Comparison of ENCODE assay signal across 13 cellular contexts in genomic region chr7:155767562-155768437, GRCh38. TPM values are rescaled to one million over a fixed set of nuclear protein-coding genes. Genes with fewer than 3 reads are reported as not detected.
A peak's percentile ranks its signal among the peaks of the same experiment; 100 is the strongest.
DNase-seq lines count a peak whose midpoint lies in the region; ATAC-seq, FAIRE-seq and TF ChIP-seq lines count a peak whose summit lies in the region.
"Had no signal": no experiment of that assay in that cellular context is flagged by ENCODE, and none has a peak within 500 bp of the region (broad histone marks: within the 10 kb centered on the region; RNA-seq: fewer than 3 reads in every experiment).

No MANE protein-coding gene starts in this region.

- DNase-seq in SK-N-SH: no peak
- no peak for DNase-seq in astrocyte (ENCODE audit: low read depth)
- no peak for DNase-seq in memory B cell (ENCODE audit: low spot score in 2 of 2)
- no peak for DNase-seq in HPDE6-E6E7 (ENCODE audit: extremely low spot score)
- no peak for DNase-seq in nucleus accumbens (lab: John Stamatoyannopoulos, UW)
- DNase-seq: NCI-H2081 treated with DMSO at 0.1 percent for 48 hours, upper lobe of right lung had no signal

- H3K79me2 ChIP-seq in SK-N-SH (ENCODE audit: insufficient read depth) (peaks cover 4% of the 10 kb centered on the region; the same call in 1 of the 2 replicates), astrocyte (ENCODE audit: insufficient read depth, low read length) (peaks cover 4% of the 10 kb centered on the region)

- H4K20me1 ChIP-seq in SK-N-SH (ENCODE audit: insufficient read depth): peaks cover 31% of the 10 kb centered on the region
- peaks cover 63% of the 10 kb centered on the region for H4K20me1 ChIP-seq in astrocyte (ENCODE audit: insufficient read depth, low read length)

- H3K4me3 ChIP-seq in SK-N-SH (ENCODE audit: low read depth in 2 of 2, low read length in 1 of 2): peak overlapping the region in 1 of 2 experiments; percentile 4; a peak in 1 of 4 replicates
- no peak overlapping the region for H3K4me3 ChIP-seq in astrocyte (ENCODE audit: insufficient read depth, low read depth, low read length)
- H3K4me3 ChIP-seq: upper lobe of right lung had no signal

- peaks cover 9% of the 10 kb centered on the region for H3F3A ChIP-seq in SK-N-SH (replicated peaks; ENCODE audit: insufficient read depth)

- no peak overlapping the region for H3K9ac ChIP-seq in SK-N-SH
- H3K9ac ChIP-seq in astrocyte (ENCODE audit: low read length): no peak overlapping the region

- no peak for TF ChIP-seq CTCF in SK-N-SH (IDR thresholded peaks at IDR 0.05)
- peak; percentile 5 for TF ChIP-seq CTCF in astrocyte (IDR thresholded peaks at IDR 0.05; ENCODE audit: insufficient read depth, low read depth, low read length)

- H3K36me3 ChIP-seq in SK-N-SH (replicated peaks in 1 of 2; ENCODE audit: control insufficient read depth in 1 of 2, insufficient read depth in 2 of 2, low read length in 1 of 2) (peaks cover 33 to 91% of the 10 kb centered on the region in 2 experiments), KOPT-K1 (ENCODE audit: insufficient read depth, low read length) (peaks cover 84% of the 10 kb centered on the region), astrocyte (ENCODE audit: insufficient read depth, low read length) (peaks cover 22% of the 10 kb centered on the region)

- H3K27me3 ChIP-seq in SK-N-SH (ENCODE audit: insufficient read depth) (no peaks in the 10 kb centered on the region), astrocyte (ENCODE audit: insufficient read depth, low read length) (no peaks in the 10 kb centered on the region)
- H3K27me3 ChIP-seq: upper lobe of right lung had no signal

- no peak for TF ChIP-seq RAD21 in SK-N-SH (IDR thresholded peaks at IDR 0.05; ENCODE audit: low read length)

- peaks cover 3% of the 10 kb centered on the region for H3K36me3 Mint-ChIP-seq in astrocyte (ENCODE audit: low read depth, unreplicated experiment)
- H3K36me3 Mint-ChIP-seq in memory B cell: peaks cover 27% of the 10 kb centered on the region

- H3K27ac ChIP-seq in SK-N-SH (ENCODE audit: low read depth in 2 of 2, low read length in 1 of 2) (0 out of 4 replicates have a peak overlapping the region, but pooled peaks of 1 of the 2 experiments have one; percentile 3), KOPT-K1 (ENCODE audit: low read depth, low read length, poor library complexity, severe bottlenecking) (peak overlapping the region; percentile 8), astrocyte (ENCODE audit: low read depth, low read length) (no peak overlapping the region)
- H3K27ac ChIP-seq: upper lobe of right lung had no signal

- H3K4me3 Mint-ChIP-seq in astrocyte (ENCODE audit: unreplicated experiment): no peak overlapping the region
- no peak overlapping the region for H3K4me3 Mint-ChIP-seq in memory B cell

- H3K9me2 ChIP-seq in SK-N-SH: no peaks in the 10 kb centered on the region

- ATAC-seq in SK-N-SH treated with all-trans-retinoic acid at 6 μM for 48 hours: peak; percentile 55
- ATAC-seq in memory B cell (ENCODE audit: low read depth): no peak
- no peak for ATAC-seq in activated CD4-positive, CD25-positive, alpha-beta regulatory T cell treated with anti-CD3 and anti-CD28 coated beads, Interleukin-2, amount 50 U/mL, for 24 hours

- TF ChIP-seq EP300 in SK-N-SH (IDR thresholded peaks at IDR 0.05; ENCODE audit: borderline replicate concordance in 1 of 2, low read depth in 1 of 2, low read length in 1 of 2): no peak

- CTCF ChIA-PET in SK-N-SH (lab: Yijun Ruan, JAX): interaction anchor here (0.6 to 4.0 kb wide), 48 partner anchors 8 to 854 kb away, joined by 3 to 103 read pairs (median 4); no protein-coding TSS in a partner anchor

- no peaks in the 10 kb centered on the region for H3K27me3 Mint-ChIP-seq in astrocyte (ENCODE audit: low read depth, unreplicated experiment)
- no peaks in the 10 kb centered on the region for H3K27me3 Mint-ChIP-seq in memory B cell

- 69% methylated on average over 11 of the region's 11 CpGs for WGBS in SK-N-SH (ENCODE audit: low lambda C conversion rate)

- no peak overlapping the region for H3K27ac Mint-ChIP-seq in astrocyte (ENCODE audit: unreplicated experiment)
- peak overlapping the region; percentile 85 for H3K27ac Mint-ChIP-seq in memory B cell

- POLR2A ChIA-PET in SK-N-SH (lab: Yijun Ruan, JAX): no interaction called here

- H3K9me3 ChIP-seq in SK-N-SH (no peaks in the 10 kb centered on the region), KOPT-K1 (ENCODE audit: insufficient read depth, low read length, poor library complexity, severe bottlenecking) (no peaks in the 10 kb centered on the region), astrocyte (ENCODE audit: insufficient read depth, low read depth, low read length) (no peaks in the 10 kb centered on the region)
- H3K9me3 ChIP-seq: upper lobe of right lung had no signal

- no peak for FAIRE-seq in astrocyte (lab: Jason Lieb, UNC)
- FAIRE-seq: D721Med, endometrium had no signal

- H3K4me1 Mint-ChIP-seq in astrocyte (ENCODE audit: low read depth, unreplicated experiment): peaks cover 26% of the 10 kb centered on the region
- H3K4me1 Mint-ChIP-seq in memory B cell: peaks cover 14% of the 10 kb centered on the region

- H3K4me1 ChIP-seq in SK-N-SH (ENCODE audit: control insufficient read depth in 1 of 2, insufficient read depth in 2 of 2, low read depth in 1 of 2, low read length in 1 of 2): no peaks in the 10 kb centered on the region; a peak in 1 of 4 replicates
- peaks cover 8% of the 10 kb centered on the region for H3K4me1 ChIP-seq in astrocyte (ENCODE audit: insufficient read depth, low read length)

- H3K4me2 ChIP-seq in SK-N-SH (no peak overlapping the region), astrocyte (ENCODE audit: low read length) (no peak overlapping the region)

- H2AFZ ChIP-seq in SK-N-SH (ENCODE audit: low read depth) (no peak overlapping the region), astrocyte (ENCODE audit: low read depth, low read length) (no peak overlapping the region)

- H3K9me3 Mint-ChIP-seq in astrocyte (ENCODE audit: unreplicated experiment) (no peaks in the 10 kb centered on the region), memory B cell (no peaks in the 10 kb centered on the region)

TF ChIP-seq in SK-N-SH treated with all-trans-retinoic acid at 6 μM for 48 hours, 23 proteins besides CTCF, POLR2A, EP300 and RAD21 (continues in another document):
- TF ChIP-seq RARB (CRISPR knock-in tag; IDR thresholded peaks at IDR 0.05) (no peak), ZFP30 (CRISPR knock-in tag; IDR thresholded peaks at IDR 0.05) (no peak), GLIS3 (CRISPR knock-in tag; IDR thresholded peaks at IDR 0.05) (no peak), ISL1 (CRISPR knock-in tag; IDR thresholded peaks at IDR 0.05) (no peak), TSHZ2 (CRISPR knock-in tag; IDR thresholded peaks at IDR 0.05) (no peak)

TF ChIP-seq in SK-N-SH, 30 proteins besides CTCF, POLR2A, EP300 and RAD21:
- TF ChIP-seq SMC3 (IDR thresholded peaks at IDR 0.05; ENCODE audit: low read depth, low read length) (no peak), USF2 (IDR thresholded peaks at IDR 0.05; ENCODE audit: borderline replicate concordance, low read depth, low read length) (no peak), ELF1 (IDR thresholded peaks at IDR 0.05) (no peak), SIN3A (IDR thresholded peaks at IDR 0.05; ENCODE audit: borderline replicate concordance, low read depth, low read length) (no peak), TCF12 (IDR thresholded peaks at IDR 0.05) (no peak), GABPA (IDR thresholded peaks at IDR 0.05; ENCODE audit: low read depth) (no peak), POLR2AphosphoS5 (IDR thresholded peaks at IDR 0.05; ENCODE audit: low read depth, low read length) (no peak), USF1 (IDR thresholded peaks at IDR 0.05; ENCODE audit: borderline replicate concordance, low read depth) (no peak), NRF1 (IDR thresholded peaks at IDR 0.05; ENCODE audit: low read depth, low read length) (no peak), EZH2phosphoT487 (IDR thresholded peaks at IDR 0.05; ENCODE audit: borderline replicate concordance, low read depth) (no peak), YY1 (IDR thresholded peaks at IDR 0.05; ENCODE audit: low read depth) (no peak), NFIC (IDR thresholded peaks at IDR 0.05; ENCODE audit: borderline replicate concordance) (no peak), MEF2A (IDR thresholded peaks at IDR 0.05; ENCODE audit: borderline replicate concordance, low read depth) (no peak), TAF1 (IDR thresholded peaks at IDR 0.05; ENCODE audit: borderline replicate concordance, low read depth, low read length) (no peak)

RNA-seq across cellular contexts. Expression of gene SHH, which starts 44.5 kb away (rescaled TPM):
- not detected in 2 replicates for polyA plus RNA-seq in SK-N-SH (2012; rRNA removed)
- polyA plus RNA-seq in SK-N-SH (2012; cell fraction: cytosol; rRNA removed): not detected in 2 replicates
- not detected in 2 replicates for polyA plus RNA-seq in SK-N-SH (2012; cell fraction: nucleus; rRNA removed)
- 0.16 and 0.79 TPM in 2 replicates for total RNA-seq in astrocyte
- polyA plus RNA-seq: AG04450 had no signal
